9 cellular contexts compared by ENCODE assay signal in genomic region chr9:120791161-120791560, GRCh38. TPM values are rescaled to one million over a fixed set of nuclear protein-coding genes. Genes with fewer than 3 reads are reported as not detected.
A peak's percentile ranks its signal among the peaks of the same experiment; 100 is the strongest.
DNase-seq lines count a peak whose midpoint lies in the region; ATAC-seq and TF ChIP-seq lines count a peak whose summit lies in the region.
"Had no signal": no experiment of that assay in that cellular context is flagged by ENCODE, and none has a peak within 500 bp of the region (broad histone marks: within the 10 kb centered on the region; RNA-seq: fewer than 3 reads in every experiment).

No MANE protein-coding gene starts in this region.

- H3K27me3 Mint-ChIP-seq in activated CD4-positive, alpha-beta T cell treated with anti-CD3 and anti-CD28 coated beads for 36 hours, result no peaks in the 10 kb centered on the region
- H3K27me3 Mint-ChIP-seq in neural progenitor cell (ENCODE audit: insufficient read depth, low read depth), result no peaks in the 10 kb centered on the region

- H3K36me3 ChIP-seq in OCI-LY1 (ENCODE audit: insufficient read depth, low read length) (peaks cover 45% of the 10 kb centered on the region), neural progenitor cell (peaks cover 4% of the 10 kb centered on the region)

- POLR2A ChIA-PET in activated CD4-positive, alpha-beta T cell treated with anti-CD3 and anti-CD28 coated beads for 36 hours (lab: Charles Lee), result interaction anchor here (0.8 kb wide), 1 partner anchor 55 kb away, joined by 3 read pairs; no protein-coding TSS in a partner anchor
- POLR2A ChIA-PET in RWPE1 (lab: Yijun Ruan, JAX; ENCODE audit: low non-redundant PET), result interaction anchor here (0.7 to 0.9 kb wide), 2 partner anchors 14 to 97 kb away, joined by 3 read pairs; no protein-coding TSS in a partner anchor

- peak overlapping the region; percentile 82 for H3K4me2 ChIP-seq in OCI-LY1 (ENCODE audit: low read length)
- no peak overlapping the region for H3K4me2 ChIP-seq in neural progenitor cell

- intact Hi-C loops in activated CD4-positive, alpha-beta T cell treated with anti-CD3 and anti-CD28 coated beads for 36 hours (cut with DNase I, micrococcal nuclease), result loop anchor here in 1 of 2 experiments (5.0 kb wide), 1 partner anchor 411 kb away; the partner anchor contains the start of gene RAB14

- H3K9ac ChIP-seq in OCI-LY1 (ENCODE audit: low read length) (0 out of 2 replicates have a peak overlapping the region, but pooled peaks have one; percentile 9), neural progenitor cell (no peak overlapping the region)

- peaks cover 49% of the 10 kb centered on the region for H3K4me1 ChIP-seq in OCI-LY1 (ENCODE audit: insufficient read depth, low read length, severe bottlenecking)
- H3K4me1 ChIP-seq in neural progenitor cell, result peaks cover 9% of the 10 kb centered on the region

- no peaks in the 10 kb centered on the region for H3K9me3 ChIP-seq in OCI-LY1 (ENCODE audit: low read length)
- no peaks in the 10 kb centered on the region for H3K9me3 ChIP-seq in neural progenitor cell (ENCODE audit: low read depth)

- CTCF ChIA-PET in activated CD4-positive, alpha-beta T cell treated with anti-CD3 and anti-CD28 coated beads for 36 hours (lab: Charles Lee), result interaction anchor here (0.6 kb wide), 1 partner anchor 36 kb away, joined by 3 read pairs; no protein-coding TSS in a partner anchor
- CTCF ChIA-PET in RWPE1 (lab: Yijun Ruan, JAX), result interaction anchor here (0.7 kb wide), 1 partner anchor 20 kb away, joined by 3 read pairs; no protein-coding TSS in a partner anchor

- H3K4me3 ChIP-seq in OCI-LY1 (ENCODE audit: low read depth, low read length, poor library complexity, severe bottlenecking), result no peak overlapping the region
- H3K4me3 ChIP-seq in neural progenitor cell, result no peak overlapping the region

- H3K79me2 ChIP-seq in OCI-LY1 (ENCODE audit: insufficient read depth, low read length) (peaks cover 61% of the 10 kb centered on the region), neural progenitor cell (ENCODE audit: low read depth) (peaks cover 82% of the 10 kb centered on the region)

- DNase-seq in activated CD4-positive, alpha-beta T cell treated with anti-CD3 and anti-CD28 coated beads for 36 hours, result no peak
- DNase-seq in activated CD4-positive, alpha-beta T cell treated with anti-CD3 and anti-CD28 coated beads, Interleukin-2, amount 50 U/mL, for 48 hours, result no peak
- DNase-seq in dermis blood vessel endothelial cell (peak; percentile 44), neural progenitor cell (ENCODE audit: low spot score) (no peak), superior temporal gyrus (ENCODE audit: extremely low spot score) (no peak), RWPE1 (ENCODE audit: low spot score) (no peak)
- DNase-seq in stimulated activated CD4-positive, alpha-beta T cell treated with anti-CD3 and anti-CD28 coated beads, Interleukin-12 subunit alpha, Interleukin-12 subunit beta, amount 100 ng/mL, for 4 hours, result no peak
- DNase-seq: NCI-H2029 had no signal

- H3K4me1 Mint-ChIP-seq in activated CD4-positive, alpha-beta T cell treated with anti-CD3 and anti-CD28 coated beads for 36 hours, result peaks cover 54% of the 10 kb centered on the region
- peaks cover 24% of the 10 kb centered on the region for H3K4me1 Mint-ChIP-seq in neural progenitor cell

- TF ChIP-seq CTCF in OCI-LY1 (IDR thresholded peaks at IDR 0.05; ENCODE audit: low read length) (no peak), neural progenitor cell (IDR thresholded peaks at IDR 0.05) (no peak), RWPE1 (conservative IDR thresholded peaks at IDR 0.05; ENCODE audit: low read depth) (no peak)

- H3K4me3 Mint-ChIP-seq in activated CD4-positive, alpha-beta T cell treated with anti-CD3 and anti-CD28 coated beads for 36 hours, result peak overlapping the region; percentile 93
- peak overlapping the region; percentile 98 for H3K4me3 Mint-ChIP-seq in neural progenitor cell

- H2AFZ ChIP-seq in OCI-LY1 (ENCODE audit: low read length), result no peak overlapping the region
- no peak overlapping the region for H2AFZ ChIP-seq in neural progenitor cell (replicated peaks)

- H3K9me2 ChIP-seq in OCI-LY1 (ENCODE audit: low read depth, low read length), result no peaks in the 10 kb centered on the region

- H3K27me3 ChIP-seq in OCI-LY1 (ENCODE audit: insufficient read depth, low read length) (no peaks in the 10 kb centered on the region), neural progenitor cell (no peaks in the 10 kb centered on the region)

- H3K9me3 Mint-ChIP-seq in activated CD4-positive, alpha-beta T cell treated with anti-CD3 and anti-CD28 coated beads for 36 hours (ENCODE audit: low read depth), result no peaks in the 10 kb centered on the region
- no peaks in the 10 kb centered on the region for H3K9me3 Mint-ChIP-seq in neural progenitor cell

- peaks cover 33% of the 10 kb centered on the region for H3K36me3 Mint-ChIP-seq in activated CD4-positive, alpha-beta T cell treated with anti-CD3 and anti-CD28 coated beads for 36 hours (ENCODE audit: low read depth)
- H3K36me3 Mint-ChIP-seq in neural progenitor cell, result peaks cover 5% of the 10 kb centered on the region

- H3K27ac Mint-ChIP-seq in activated CD4-positive, alpha-beta T cell treated with anti-CD3 and anti-CD28 coated beads for 36 hours, result peak overlapping the region; percentile 35
- H3K27ac Mint-ChIP-seq in neural progenitor cell, result no peak overlapping the region

- H3F3A ChIP-seq in OCI-LY1 (ENCODE audit: insufficient read depth, low read length) (no peaks in the 10 kb centered on the region), neural progenitor cell (ENCODE audit: low read depth) (peaks cover 4% of the 10 kb centered on the region)

- ATAC-seq in activated CD4-positive, alpha-beta T cell treated with anti-CD3 and anti-CD28 coated beads for 36 hours, result no peak

- H4K20me1 ChIP-seq in OCI-LY1 (ENCODE audit: insufficient read depth, low read length) (no peaks in the 10 kb centered on the region), neural progenitor cell (ENCODE audit: low read depth) (peaks cover 17% of the 10 kb centered on the region)

- H3K27ac ChIP-seq in OCI-LY1 (ENCODE audit: low read depth, low read length, poor library complexity, severe bottlenecking) (no peak overlapping the region), neural progenitor cell (no peak overlapping the region), RWPE1 (no peak overlapping the region)

RNA-seq across cellular contexts. Expression of gene FBXW2, which starts 2.1 kb away (rescaled TPM):
- total RNA-seq in activated CD4-positive, alpha-beta T cell treated with anti-CD3 and anti-CD28 coated beads for 36 hours, result 10 to 100 TPM; 53.0 to 68.1 TPM
- total RNA-seq in dermis blood vessel endothelial cell, result 47.5 and 55.7 TPM in 2 replicates
- total RNA-seq in neural progenitor cell (ENCODE audit: low replicate concordance), result 31.0 and 32.7 TPM in 2 replicates

RNA-seq across cellular contexts. Expression of gene PSMD5, which starts 51.6 kb away (rescaled TPM):
- total RNA-seq in activated CD4-positive, alpha-beta T cell treated with anti-CD3 and anti-CD28 coated beads for 36 hours, result 10 to 100 TPM; 53.5 to 58.3 TPM
- total RNA-seq in dermis blood vessel endothelial cell (21.8 and 33.9 TPM in 2 replicates), neural progenitor cell (ENCODE audit: low replicate concordance) (4.6 and 8.7 TPM in 2 replicates)
